In the genomic region with DNA sequence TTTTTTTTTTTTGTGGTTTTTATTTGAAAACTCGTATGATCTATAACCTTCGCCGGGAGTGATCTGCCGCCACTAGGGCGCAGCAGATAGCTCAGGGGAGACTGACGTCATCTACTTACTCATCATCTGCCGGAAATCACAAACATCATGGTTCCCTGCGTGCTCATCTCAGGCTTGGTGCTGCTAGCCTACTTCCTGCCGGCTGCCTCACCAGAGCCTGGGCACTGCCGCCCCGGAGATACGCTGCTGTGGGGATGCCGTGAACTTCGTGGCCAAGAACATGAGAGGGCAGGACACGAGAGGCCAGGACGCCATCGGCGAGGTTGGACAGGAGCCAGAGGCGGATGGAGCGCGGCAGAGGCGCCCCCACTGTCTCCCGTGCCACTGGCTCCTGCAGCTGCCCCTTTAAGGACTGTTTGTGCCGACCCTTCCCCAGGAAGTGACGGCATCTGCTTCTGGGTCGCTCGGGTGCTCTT, we compare ENCODE assay signal across 8 cellular contexts.
DNase-seq lines count a peak whose midpoint lies in the region; ATAC-seq, FAIRE-seq and TF ChIP-seq lines count a peak whose summit lies in the region.

No MANE protein-coding gene starts in this region.

- H3K4me3 ChIP-seq in kidney epithelial cell (ENCODE audit: low read depth, low read length), result no peak overlapping the region
- H3K4me3 ChIP-seq in mesenchymal stem cell (ENCODE audit: insufficient read depth in 1 of 2, low read depth in 1 of 2, low read length in 2 of 2), result no peak overlapping the region

- no peak overlapping the region for H2AFZ ChIP-seq in mesenchymal stem cell (ENCODE audit: low read depth, low read length)

- no peak for FAIRE-seq in GM18507 (lab: Jason Lieb, UNC)

- no peak overlapping the region for H3K14ac ChIP-seq in mesenchymal stem cell (ENCODE audit: low read length in 2 of 2)

- H2AK5ac ChIP-seq in mesenchymal stem cell (ENCODE audit: low read length, severe bottlenecking), result no peak overlapping the region

- H3K27me3 ChIP-seq in kidney epithelial cell (ENCODE audit: control insufficient read depth, insufficient read depth, low read length) (no peaks in the 10 kb centered on the region), mesenchymal stem cell (ENCODE audit: control insufficient read depth in 1 of 2, insufficient read depth in 1 of 2, low read length in 2 of 2) (no peaks in the 10 kb centered on the region)

- TF ChIP-seq CTCF in kidney epithelial cell (IDR thresholded peaks at IDR 0.05; ENCODE audit: insufficient read depth, low read length, poor library complexity, severe bottlenecking), result peak; percentile 29

- no peak overlapping the region for H3K4me2 ChIP-seq in mesenchymal stem cell (ENCODE audit: low read length, poor library complexity, severe bottlenecking)

- no peak overlapping the region for H3K4ac ChIP-seq in mesenchymal stem cell (ENCODE audit: low read depth in 1 of 2, low read length in 2 of 2)

- H3K79me1 ChIP-seq in mesenchymal stem cell (replicated peaks; ENCODE audit: low read length, poor library complexity, severe bottlenecking), result no peaks in the 10 kb centered on the region

- no peak overlapping the region for H3K18ac ChIP-seq in mesenchymal stem cell (ENCODE audit: low read depth in 1 of 2, low read length in 2 of 2)

- no peak overlapping the region for H3K9ac ChIP-seq in mesenchymal stem cell (ENCODE audit: low read length)

- no peak overlapping the region for H2BK120ac ChIP-seq in mesenchymal stem cell (ENCODE audit: low read depth, low read length)

- no peak overlapping the region for H2BK5ac ChIP-seq in mesenchymal stem cell (ENCODE audit: low read depth, low read length, poor library complexity, severe bottlenecking)

- H3K36me3 ChIP-seq in kidney epithelial cell (ENCODE audit: control insufficient read depth, insufficient read depth, low read length) (no peaks in the 10 kb centered on the region), mesenchymal stem cell (ENCODE audit: control insufficient read depth in 1 of 2, insufficient read depth in 2 of 2, low read depth in 1 of 2, low read length in 2 of 2) (no peaks in the 10 kb centered on the region)

- H4K8ac ChIP-seq in mesenchymal stem cell (ENCODE audit: low read length), result no peak overlapping the region

- no peak overlapping the region for H3K23ac ChIP-seq in mesenchymal stem cell (ENCODE audit: low read length in 2 of 2)

- H4K91ac ChIP-seq in mesenchymal stem cell (ENCODE audit: low read length), result no peak overlapping the region

- WGBS in mesenchymal stem cell, result 88% methylated on average over 27 of the region's 27 CpGs

- H2BK15ac ChIP-seq in mesenchymal stem cell (ENCODE audit: low read depth, poor library complexity, severe bottlenecking), result no peak overlapping the region

- DNase-seq in GM18507 (ENCODE audit: extremely low spot score, insufficient read length, low read depth) (peak; percentile 5), HS-27A (ENCODE audit: low read depth) (peak; percentile 8), kidney epithelial cell (ENCODE audit: low read depth) (no peak), NCI-H510A (lab: John Stamatoyannopoulos, UW) (no peak), mesenchymal stem cell (no peak)
- DNase-seq in activated CD4-positive, alpha-beta T cell treated with anti-CD3 and anti-CD28 coated beads, Interleukin-2, amount 50 U/mL, for 4 hours, result peak; percentile 16 to 25

- no peak overlapping the region for H3K27ac ChIP-seq in mesenchymal stem cell (ENCODE audit: low read length, poor library complexity, severe bottlenecking)

- ATAC-seq in HG02571 (IDR thresholded peaks at IDR 0.05; ENCODE audit: unreplicated experiment), result no peak
- ATAC-seq in HG03571 (IDR thresholded peaks at IDR 0.05; ENCODE audit: unreplicated experiment), result no peak

- H3K9me3 ChIP-seq in mesenchymal stem cell (ENCODE audit: control insufficient read depth, low read length), result no peaks in the 10 kb centered on the region

- no peak overlapping the region for H2BK12ac ChIP-seq in mesenchymal stem cell (ENCODE audit: low read length in 2 of 2)

- no peaks in the 10 kb centered on the region for H3K4me1 ChIP-seq in mesenchymal stem cell (ENCODE audit: control insufficient read depth, insufficient read depth, low read depth, low read length)

Comparison
In these comparisons a context has a peak if more than half of its experiments do, and no peak if none do; other contexts are left out.
1. DNase-seq: peak in GM18507 (single experiment), HS-27A (single experiment) and activated CD4-positive, alpha-beta T cell treated with anti-CD3 and anti-CD28 coated beads, Interleukin-2, amount 50 U/mL, for 4 hours (2 of 2); none in kidney epithelial cell (single experiment), NCI-H510A (single experiment) and mesenchymal stem cell (single experiment).